Comparison of ENCODE assay signal across 8 cellular contexts in the genomic region with DNA sequence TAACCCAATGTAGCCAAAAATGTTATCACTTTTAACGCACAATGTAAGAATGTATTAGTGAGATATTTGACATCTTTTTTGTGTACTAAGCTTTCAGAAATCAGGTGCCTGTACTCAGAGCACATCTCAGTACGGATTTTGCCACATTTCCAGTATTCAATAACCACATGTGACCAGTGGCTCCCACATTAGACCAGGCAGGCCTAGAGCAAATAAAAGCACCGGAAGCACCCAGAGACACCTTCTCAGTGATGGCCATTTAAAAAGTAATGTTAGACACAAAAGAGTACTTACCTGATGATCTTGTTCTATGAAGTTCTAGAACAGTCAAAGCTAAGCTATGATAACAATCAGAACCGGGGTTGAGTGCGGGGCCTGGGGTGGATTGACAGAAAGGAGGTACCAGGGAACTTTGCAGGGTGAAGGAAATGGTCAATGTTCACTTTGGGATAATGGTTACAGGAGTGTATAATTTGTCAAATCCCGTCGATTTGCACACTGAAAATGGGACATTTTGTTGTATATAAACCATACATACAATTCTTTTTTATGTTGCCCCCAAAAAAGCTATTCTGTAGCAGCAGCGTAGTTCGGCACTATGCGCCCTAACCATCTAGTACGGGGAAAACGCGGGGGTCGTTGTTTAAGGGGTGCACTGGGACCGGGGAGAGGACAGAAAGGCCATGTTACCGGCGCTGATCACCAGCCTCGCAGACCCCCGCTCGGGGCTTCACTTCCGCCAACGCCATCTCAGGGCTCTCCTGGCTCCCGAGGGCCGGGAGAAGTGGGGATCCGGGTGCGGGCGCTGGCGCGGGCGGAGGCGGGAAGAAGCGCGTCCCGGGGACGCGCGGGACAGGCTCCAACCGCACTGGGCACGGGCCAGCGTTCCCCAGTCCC. TPM values are rescaled to one million over a fixed set of nuclear protein-coding genes. Genes with fewer than 3 reads are reported as not detected.
DNase-seq lines count a peak whose midpoint lies in the region; ATAC-seq and FAIRE-seq lines count a peak whose summit lies in the region.

No MANE protein-coding gene starts in this region.

- no peaks in the 10 kb centered on the region for H3K4me1 ChIP-seq in small intestine (ENCODE audit: control insufficient read depth in 2 of 2, insufficient read depth in 1 of 2, low read depth in 1 of 2, low read length in 1 of 2)

- H3K36me3 Mint-ChIP-seq in activated naive CD4-positive, alpha-beta T cell treated with anti-CD3 and anti-CD28 coated beads, Interleukin-2, amount 50 U/mL, for 24 hours = no peaks in the 10 kb centered on the region

- H3K4me3 ChIP-seq in iPS-18c (ENCODE audit: insufficient read depth, low read depth, low read length) = peak overlapping the region; percentile 87
- H3K4me3 ChIP-seq in small intestine (ENCODE audit: low read depth in 1 of 2, low read length in 2 of 2) = peak overlapping the region; percentile 61 to 81

- H3K27me3 ChIP-seq in small intestine (ENCODE audit: control insufficient read depth in 2 of 2, insufficient read depth in 2 of 2, low read length in 2 of 2) = no peaks in the 10 kb centered on the region

- no peaks in the 10 kb centered on the region for H3K9me3 ChIP-seq in iPS-18c (ENCODE audit: control insufficient read depth, insufficient read depth, low read length)
- no peaks in the 10 kb centered on the region for H3K9me3 ChIP-seq in small intestine (ENCODE audit: control insufficient read depth, low read depth)

- peak; percentile 13 for ATAC-seq in HG03135 (IDR thresholded peaks at IDR 0.05; ENCODE audit: unreplicated experiment)

- H3K27ac Mint-ChIP-seq in activated naive CD4-positive, alpha-beta T cell treated with anti-CD3 and anti-CD28 coated beads, Interleukin-2, amount 50 U/mL, for 24 hours = peak overlapping the region; percentile 88

- H3K4me3 Mint-ChIP-seq in activated naive CD4-positive, alpha-beta T cell treated with anti-CD3 and anti-CD28 coated beads, Interleukin-2, amount 50 U/mL, for 24 hours = peak overlapping the region; percentile 84

- WGBS in small intestine, 3 donors = 8 to 31% (median 10%) methylated on average over 21 to 40 of the region's 40 CpGs

- H3K27me3 Mint-ChIP-seq in activated naive CD4-positive, alpha-beta T cell treated with anti-CD3 and anti-CD28 coated beads, Interleukin-2, amount 50 U/mL, for 24 hours = no peaks in the 10 kb centered on the region

- H3K36me3 ChIP-seq in small intestine (ENCODE audit: control insufficient read depth in 2 of 2, insufficient read depth in 2 of 2, low read length in 2 of 2) = no peaks in the 10 kb centered on the region

- no peaks in the 10 kb centered on the region for H3K9me3 Mint-ChIP-seq in activated naive CD4-positive, alpha-beta T cell treated with anti-CD3 and anti-CD28 coated beads, Interleukin-2, amount 50 U/mL, for 24 hours

- peak; percentile 1 for DNase-seq in stimulated activated CD4-positive, alpha-beta T cell treated with anti-CD3 and anti-CD28 coated beads, Interleukin-4, amount 100 ng/mL, for 1 hour
- no peak for DNase-seq in stimulated activated CD4-positive, alpha-beta T cell treated with anti-CD3 and anti-CD28 coated beads, Interleukin-2, amount 100 ng/mL, for 48 hours
- DNase-seq in small intestine (no peak), NCI-H2107 treated with DMSO at 0.1 percent for 48 hours (lab: John Stamatoyannopoulos, UW; ENCODE audit: unreplicated experiment) (no peak), H4 (ENCODE audit: low spot score) (no peak)

- H3K4me1 Mint-ChIP-seq in activated naive CD4-positive, alpha-beta T cell treated with anti-CD3 and anti-CD28 coated beads, Interleukin-2, amount 50 U/mL, for 24 hours = peaks cover 14% of the 10 kb centered on the region

- no peak for FAIRE-seq in small intestine (lab: Jason Lieb, UNC)

- H3K27ac ChIP-seq in small intestine (ENCODE audit: low read depth in 1 of 2, low read length in 1 of 2) = peak overlapping the region; percentile 83 to 89

RNA-seq across cellular contexts. Expression of a gene that starts 1.0 kb away (rescaled TPM):
- 10 to 100 TPM; 10.3 to 57.0 (median 17.6) TPM for polyA plus RNA-seq in small intestine
- 5.7 and 5.8 TPM in 2 replicates for total RNA-seq in H4 (2014; rRNA removed; shearing (Covaris generic))

RNA-seq across cellular contexts. Expression of a gene that starts 7.9 kb away (rescaled TPM):
- polyA plus RNA-seq in small intestine = 10 to 100 TPM; 17.6 to 30.4 (median 23.0) TPM
- 17.0 and 21.3 TPM in 2 replicates for total RNA-seq in H4 (2014; rRNA removed; shearing (Covaris generic))
